In genomic region chr14:89291351-89291940, GRCh38 we compare ENCODE assay signal across 18 cellular contexts.
DNase-seq lines count a peak whose midpoint lies in the region; ATAC-seq, FAIRE-seq and TF ChIP-seq lines count a peak whose summit lies in the region.
"Had no signal": no experiment of that assay in that cellular context is flagged by ENCODE, and none has a peak within 500 bp of the region (broad histone marks: within the 10 kb centered on the region; RNA-seq: fewer than 3 reads in every experiment).

No MANE protein-coding gene starts in this region.

- peaks cover 53% of the 10 kb centered on the region for H3K4me1 ChIP-seq in HUES64 (ENCODE audit: insufficient read depth, low read length)
- peaks cover 44% of the 10 kb centered on the region for H3K4me1 ChIP-seq in HepG2 (ENCODE audit: insufficient read depth, low read length)
- H3K4me1 ChIP-seq: Peyer's patch had no signal

- H3K9me3 ChIP-seq in HUES64 (ENCODE audit: insufficient read depth, low read depth, low read length) (no peaks in the 10 kb centered on the region), HepG2 (ENCODE audit: low read length) (no peaks in the 10 kb centered on the region)
- H3K9me3 ChIP-seq: Peyer's patch had no signal

- 59% methylated on average over 9 of the region's 9 CpGs for WGBS in HUES64
- 93% methylated on average over 9 of the region's 9 CpGs for WGBS in HepG2 (ENCODE audit: low lambda C conversion rate)

- no TSS peak for BruUV-seq in HepG2 (replicated peaks; lab: Mats Ljungman, UMichigan)

- in situ Hi-C loops in HepG2 (cut with HindIII; ENCODE audit: extremely low pct_ligation_motif_present, low pct_unique_long_range_greater_than_20kb) = no loop called here

- TF ChIP-seq EP300 in HepG2 (IDR thresholded peaks at IDR 0.05; ENCODE audit: low read depth in 2 of 2, low read length in 2 of 2) (no peak), HepG2 (CRISPR knock-in tag; IDR thresholded peaks at IDR 0.05; ENCODE audit: borderline replicate concordance) (no peak)

- H2AFZ ChIP-seq in HepG2 (ENCODE audit: low read length) = no peak overlapping the region

- peaks cover 41% of the 10 kb centered on the region for H3K79me2 ChIP-seq in HepG2 (ENCODE audit: insufficient read depth, low read length)

- H3K4me1 Mint-ChIP-seq in activated T-cell treated with anti-CD3 and anti-CD28 coated beads, Interleukin-2, amount 50 U/mL, for 24 hours (ENCODE audit: low read depth) = peaks cover 59% of the 10 kb centered on the region
- peaks cover 49 to 68% of the 10 kb centered on the region in 2 donors for H3K4me1 Mint-ChIP-seq in stimulated activated naive B cell treated with anti-CD40 and anti-IgM and Interleukin-4, amounts not matched to agents 10 μg/mL and 1 μg/mL and 100 μg/mL, for 72 hours

- DNase-seq in activated T-cell treated with anti-CD3 and anti-CD28 coated beads, Interleukin-2, amount 50 U/mL, for 24 hours = no peak
- DNase-seq in activated T-cell treated with anti-CD3 and anti-CD28 coated beads for 4 hours (no peak), HepG2 (ENCODE audit: low spot score) (no peak), NCI-H2171 treated with DMSO at 0.1 percent for 48 hours (lab: John Stamatoyannopoulos, UW) (no peak)
- no peak for DNase-seq in stimulated activated naive B cell treated with anti-CD40 and anti-IgM and Interleukin-4, amounts not matched to agents 10 μg/mL and 1 μg/mL and 100 μg/mL, for 72 hours
- DNase-seq in effector CD4-positive, alpha-beta T cell = no peak
- DNase-seq: 8988T, IMR-90, Kasumi-1, NCI-H1105 treated with DMSO at 0.1 percent for 48 hours, NCI-H187, NCI-H446 treated with DMSO at 0.1 percent for 48 hours, NCI-H748 treated with DMSO at 0.1 percent for 48 hours, Peyer's patch, Right ventricle myocardium superior had no signal

- H3K4me3 ChIP-seq in HUES64 (ENCODE audit: low read length) = no peak overlapping the region
- no peak overlapping the region for H3K4me3 ChIP-seq in HepG2 (replicated peaks in 1 of 3; ENCODE audit: insufficient read depth in 1 of 3, low read depth in 2 of 3, low read length in 3 of 3)
- H3K4me3 ChIP-seq: Peyer's patch had no signal

- no peak for TF ChIP-seq CTCF in HepG2 (CRISPR knock-in tag; IDR thresholded peaks at IDR 0.05)

- H3K27ac Mint-ChIP-seq in activated T-cell treated with anti-CD3 and anti-CD28 coated beads, Interleukin-2, amount 50 U/mL, for 24 hours = peak overlapping the region; percentile 5
- peak overlapping the region; percentile 6 for H3K27ac Mint-ChIP-seq in stimulated activated naive B cell treated with anti-CD40 and anti-IgM and Interleukin-4, amounts not matched to agents 10 μg/mL and 1 μg/mL and 100 μg/mL, for 72 hours

- CTCF ChIA-PET in HepG2 (lab: Yijun Ruan, JAX; ENCODE audit: low intra/inter-chr PET ratio, low total read pairs) = no interaction called here

- H3K4me3 Mint-ChIP-seq in activated T-cell treated with anti-CD3 and anti-CD28 coated beads, Interleukin-2, amount 50 U/mL, for 24 hours = no peak overlapping the region
- no peak overlapping the region for H3K4me3 Mint-ChIP-seq in stimulated activated naive B cell treated with anti-CD40 and anti-IgM and Interleukin-4, amounts not matched to agents 10 μg/mL and 1 μg/mL and 100 μg/mL, for 72 hours

- H3K27me3 Mint-ChIP-seq in activated T-cell treated with anti-CD3 and anti-CD28 coated beads, Interleukin-2, amount 50 U/mL, for 24 hours = no peaks in the 10 kb centered on the region
- no peaks in the 10 kb centered on the region for H3K27me3 Mint-ChIP-seq in stimulated activated naive B cell treated with anti-CD40 and anti-IgM and Interleukin-4, amounts not matched to agents 10 μg/mL and 1 μg/mL and 100 μg/mL, for 72 hours

- no peaks in the 10 kb centered on the region for H3K9me3 Mint-ChIP-seq in activated T-cell treated with anti-CD3 and anti-CD28 coated beads, Interleukin-2, amount 50 U/mL, for 24 hours
- H3K9me3 Mint-ChIP-seq in stimulated activated naive B cell treated with anti-CD40 and anti-IgM and Interleukin-4, amounts not matched to agents 10 μg/mL and 1 μg/mL and 100 μg/mL, for 72 hours = peaks cover 0 to 4% of the 10 kb centered on the region in 2 donors

- intact Hi-C loops in HepG2 (cut with micrococcal nuclease; ENCODE audit: unreplicated experiment) = no loop called here

- H3K27ac ChIP-seq in HUES64 (ENCODE audit: low read depth, low read length) (peak overlapping the region; percentile 51; the same call in 1 of the 2 replicates), HepG2 (ENCODE audit: extremely low read length, insufficient read depth, low read length) (no peak overlapping the region)
- H3K27ac ChIP-seq: Peyer's patch had no signal

- ATAC-seq in HepG2 (no peak), HG03108 (IDR thresholded peaks at IDR 0.05; ENCODE audit: unreplicated experiment) (no peak)
- ATAC-seq in stimulated activated naive B cell treated with anti-CD40 and anti-IgM and Interleukin-4, amounts not matched to agents 10 μg/mL and 1 μg/mL and 100 μg/mL, for 72 hours (replicated peaks) = no peak

- H3K27me3 ChIP-seq in HUES64 (ENCODE audit: insufficient read depth, low read length) (no peaks in the 10 kb centered on the region), HepG2 (ENCODE audit: control insufficient read depth in 1 of 2, insufficient read depth in 2 of 2, low read length in 2 of 2) (no peaks in the 10 kb centered on the region)
- H3K27me3 ChIP-seq: Peyer's patch had no signal

- no peak for TF ChIP-seq POLR2A in HepG2 (IDR thresholded peaks at IDR 0.05; ENCODE audit: insufficient read depth in 1 of 2, low read depth in 2 of 2, low read length in 2 of 2)

- H3K36me3 ChIP-seq in HUES64 (ENCODE audit: insufficient read depth, low read length) (peaks cover 8% of the 10 kb centered on the region), HepG2 (replicated peaks in 1 of 2; ENCODE audit: control insufficient read depth in 1 of 2, insufficient read depth in 2 of 2, low read length in 2 of 2) (peaks cover 14 to 64% of the 10 kb centered on the region in 2 experiments)

- H3K4me2 ChIP-seq in HepG2 (ENCODE audit: low read depth, low read length) = no peak overlapping the region

- POLR2A ChIA-PET in HepG2 (lab: Yijun Ruan, JAX) = no interaction called here

- H3K9ac ChIP-seq in HUES64 (ENCODE audit: low read depth, low read length) = no peak overlapping the region
- no peak overlapping the region for H3K9ac ChIP-seq in HepG2 (ENCODE audit: insufficient read depth, low read depth, low read length)

- peaks cover 16% of the 10 kb centered on the region; the same call in 1 of the 2 replicates for H4K20me1 ChIP-seq in HepG2 (ENCODE audit: insufficient read depth, low read length)

- TF ChIP-seq RAD21 in HepG2 (CRISPR knock-in tag; IDR thresholded peaks at IDR 0.05) = no peak

- FAIRE-seq in HepG2 (lab: Jason Lieb, UNC) = no peak
- FAIRE-seq: G401.6 had no signal

- H3K36me3 Mint-ChIP-seq in activated T-cell treated with anti-CD3 and anti-CD28 coated beads, Interleukin-2, amount 50 U/mL, for 24 hours (ENCODE audit: low read depth) = peaks cover 43% of the 10 kb centered on the region
- H3K36me3 Mint-ChIP-seq in stimulated activated naive B cell treated with anti-CD40 and anti-IgM and Interleukin-4, amounts not matched to agents 10 μg/mL and 1 μg/mL and 100 μg/mL, for 72 hours = peaks cover 39 to 59% of the 10 kb centered on the region in 2 donors

TF ChIP-seq in HepG2, 621 proteins besides CTCF, POLR2A, EP300 and RAD21:
- TF ChIP-seq, protein P1, sequence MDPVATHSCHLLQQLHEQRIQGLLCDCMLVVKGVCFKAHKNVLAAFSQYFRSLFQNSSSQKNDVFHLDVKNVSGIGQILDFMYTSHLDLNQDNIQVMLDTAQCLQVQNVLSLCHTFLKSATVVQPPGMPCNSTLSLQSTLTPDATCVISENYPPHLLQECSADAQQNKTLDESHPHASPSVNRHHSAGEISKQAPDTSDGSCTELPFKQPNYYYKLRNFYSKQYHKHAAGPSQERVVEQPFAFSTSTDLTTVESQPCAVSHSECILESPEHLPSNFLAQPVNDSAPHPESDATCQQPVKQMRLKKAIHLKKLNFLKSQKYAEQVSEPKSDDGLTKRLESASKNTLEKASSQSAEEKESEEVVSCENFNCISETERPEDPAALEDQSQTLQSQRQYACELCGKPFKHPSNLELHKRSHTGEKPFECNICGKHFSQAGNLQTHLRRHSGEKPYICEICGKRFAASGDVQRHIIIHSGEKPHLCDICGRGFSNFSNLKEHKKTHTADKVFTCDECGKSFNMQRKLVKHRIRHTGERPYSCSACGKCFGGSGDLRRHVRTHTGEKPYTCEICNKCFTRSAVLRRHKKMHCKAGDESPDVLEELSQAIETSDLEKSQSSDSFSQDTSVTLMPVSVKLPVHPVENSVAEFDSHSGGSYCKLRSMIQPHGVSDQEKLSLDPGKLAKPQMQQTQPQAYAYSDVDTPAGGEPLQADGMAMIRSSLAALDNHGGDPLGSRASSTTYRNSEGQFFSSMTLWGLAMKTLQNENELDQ (CRISPR knock-in tag; IDR thresholded peaks at IDR 0.05; ENCODE audit: borderline replicate concordance) = no peak
- TF ChIP-seq, protein P2, sequence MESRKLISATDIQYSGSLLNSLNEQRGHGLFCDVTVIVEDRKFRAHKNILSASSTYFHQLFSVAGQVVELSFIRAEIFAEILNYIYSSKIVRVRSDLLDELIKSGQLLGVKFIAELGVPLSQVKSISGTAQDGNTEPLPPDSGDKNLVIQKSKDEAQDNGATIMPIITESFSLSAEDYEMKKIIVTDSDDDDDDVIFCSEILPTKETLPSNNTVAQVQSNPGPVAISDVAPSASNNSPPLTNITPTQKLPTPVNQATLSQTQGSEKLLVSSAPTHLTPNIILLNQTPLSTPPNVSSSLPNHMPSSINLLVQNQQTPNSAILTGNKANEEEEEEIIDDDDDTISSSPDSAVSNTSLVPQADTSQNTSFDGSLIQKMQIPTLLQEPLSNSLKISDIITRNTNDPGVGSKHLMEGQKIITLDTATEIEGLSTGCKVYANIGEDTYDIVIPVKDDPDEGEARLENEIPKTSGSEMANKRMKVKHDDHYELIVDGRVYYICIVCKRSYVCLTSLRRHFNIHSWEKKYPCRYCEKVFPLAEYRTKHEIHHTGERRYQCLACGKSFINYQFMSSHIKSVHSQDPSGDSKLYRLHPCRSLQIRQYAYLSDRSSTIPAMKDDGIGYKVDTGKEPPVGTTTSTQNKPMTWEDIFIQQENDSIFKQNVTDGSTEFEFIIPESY (CRISPR knock-in tag; IDR thresholded peaks at IDR 0.05) = peak; percentile 72; the same call in 1 of the 2 replicates
- TF ChIP-seq, protein P3, sequence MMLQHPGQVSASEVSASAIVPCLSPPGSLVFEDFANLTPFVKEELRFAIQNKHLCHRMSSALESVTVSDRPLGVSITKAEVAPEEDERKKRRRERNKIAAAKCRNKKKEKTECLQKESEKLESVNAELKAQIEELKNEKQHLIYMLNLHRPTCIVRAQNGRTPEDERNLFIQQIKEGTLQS (CRISPR knock-in tag; IDR thresholded peaks at IDR 0.05) = no peak
TF ChIP-seq in HepG2: peak in this region for 1.
